In the genomic region with DNA sequence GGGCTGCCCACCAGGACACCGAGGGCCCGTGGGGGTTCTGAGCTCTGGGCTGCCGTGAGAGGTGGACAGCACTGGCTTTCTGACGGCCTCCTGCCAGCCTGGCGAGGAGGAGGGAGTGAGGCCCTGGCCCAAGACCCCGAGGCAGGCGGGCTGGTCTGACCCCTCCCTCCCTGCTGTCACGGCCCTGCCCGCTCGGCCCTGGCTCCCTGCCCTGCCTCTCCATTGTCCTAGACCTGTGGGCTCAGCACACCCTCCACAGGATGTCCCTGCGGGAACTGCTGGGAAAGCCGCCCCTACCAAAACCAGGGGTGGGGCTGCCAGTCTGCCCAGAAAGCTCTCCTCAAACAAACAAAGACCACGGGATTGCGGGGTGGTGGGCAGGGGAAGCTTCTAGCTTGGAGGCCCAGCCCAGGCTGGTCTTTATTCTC, we compare ENCODE assay signal across 14 cellular contexts. TPM values are rescaled to one million over a fixed set of nuclear protein-coding genes. Genes with fewer than 3 reads are reported as not detected.
DNase-seq lines count a peak whose midpoint lies in the region; ATAC-seq and TF ChIP-seq lines count a peak whose summit lies in the region.
"Had no signal": no experiment of that assay in that cellular context is flagged by ENCODE, and none has a peak within 500 bp of the region (broad histone marks: within the 10 kb centered on the region; RNA-seq: fewer than 3 reads in every experiment).

No MANE protein-coding gene starts in this region.

- DNase-seq in right lobe of liver (peak in 1 of 3 donors; percentile 75), PC-3 (no peak), EL (no peak), NCI-H2029 (lab: John Stamatoyannopoulos, UW) (no peak)
- no peak for DNase-seq in activated CD4-positive, alpha-beta memory T cell treated with anti-CD3 and anti-CD28 coated beads for 36 hours
- DNase-seq: activated T-cell treated with anti-CD3 and anti-CD28 coated beads, Interleukin-2, amount 50 U/mL, for 24 hours; DND-41; HCEC 1CT; NCI-H1417 had no signal

- no peak for TF ChIP-seq EP300 in Ishikawa (IDR thresholded peaks at IDR 0.05; ENCODE audit: borderline replicate concordance)

- H3K4me3 ChIP-seq in duodenal mucosa (ENCODE audit: low read depth in 1 of 2, low read length in 2 of 2) (no peak overlapping the region), right lobe of liver (no peak overlapping the region), skin epidermis (no peak overlapping the region), PC-3 (ENCODE audit: low read length) (no peak overlapping the region)

- no peaks in the 10 kb centered on the region for H3K9me3 Mint-ChIP-seq in activated CD4-positive, alpha-beta memory T cell treated with anti-CD3 and anti-CD28 coated beads for 36 hours
- H3K9me3 Mint-ChIP-seq: activated T-cell treated with anti-CD3 and anti-CD28 coated beads, Interleukin-2, amount 50 U/mL, for 24 hours; nephron; WTC11 had no signal

- H3K27ac Mint-ChIP-seq in activated CD4-positive, alpha-beta memory T cell treated with anti-CD3 and anti-CD28 coated beads for 36 hours: no peak overlapping the region
- H3K27ac Mint-ChIP-seq: activated T-cell treated with anti-CD3 and anti-CD28 coated beads, Interleukin-2, amount 50 U/mL, for 24 hours; WTC11 had no signal

- 68% methylated on average over 4 of the region's 14 CpGs for WGBS in right lobe of liver (ENCODE audit: insufficient coverage, low coverage, low lambda C conversion rate, missing lambda C conversion rate)

- H3K27ac ChIP-seq in duodenal mucosa (ENCODE audit: low read depth, low read length) (peak overlapping the region; percentile 41), right lobe of liver (peak overlapping the region; percentile 15 to 75 (median 40)), skin epidermis (peak overlapping the region in 16 of 21 experiments; percentile 13 to 83 (median 66)), PC-3 (ENCODE audit: low read length) (no peak overlapping the region)

- H3K9me3 ChIP-seq in duodenal mucosa (ENCODE audit: control insufficient read depth in 1 of 2, low read length in 2 of 2) (no peaks in the 10 kb centered on the region), right lobe of liver (no peaks in the 10 kb centered on the region), PC-3 (ENCODE audit: low read length) (no peaks in the 10 kb centered on the region)

- POLR2A ChIA-PET in PC-3 (lab: Charles Lee; ENCODE audit: unreplicated experiment): no interaction called here
- POLR2A ChIA-PET in activated CD4-positive, alpha-beta memory T cell treated with anti-CD3 and anti-CD28 coated beads for 36 hours (lab: Charles Lee): no interaction called here

- intact Hi-C loops in right lobe of liver (cut with DNase I): no loop called here
- intact Hi-C loops in PC-3 (cut with micrococcal nuclease): no loop called here
- intact Hi-C loops in activated CD4-positive, alpha-beta memory T cell treated with anti-CD3 and anti-CD28 coated beads for 36 hours (cut with micrococcal nuclease): no loop called here

- no peaks in the 10 kb centered on the region for H3K79me2 ChIP-seq in PC-3 (ENCODE audit: low read length)

- no peaks in the 10 kb centered on the region for H3K36me3 Mint-ChIP-seq in activated CD4-positive, alpha-beta memory T cell treated with anti-CD3 and anti-CD28 coated beads for 36 hours
- H3K36me3 Mint-ChIP-seq: WTC11 had no signal

- no peak for TF ChIP-seq CTCF in right lobe of liver (IDR thresholded peaks at IDR 0.05)
- TF ChIP-seq CTCF in PC-3 (conservative IDR thresholded peaks at IDR 0.05; ENCODE audit: low read depth, low read length): no peak

- no peak overlapping the region for H3K4me3 Mint-ChIP-seq in activated CD4-positive, alpha-beta memory T cell treated with anti-CD3 and anti-CD28 coated beads for 36 hours
- H3K4me3 Mint-ChIP-seq: activated T-cell treated with anti-CD3 and anti-CD28 coated beads, Interleukin-2, amount 50 U/mL, for 24 hours; nephron; WTC11 had no signal

- no peaks in the 10 kb centered on the region for H3K4me1 Mint-ChIP-seq in activated CD4-positive, alpha-beta memory T cell treated with anti-CD3 and anti-CD28 coated beads for 36 hours (ENCODE audit: low read depth)

- CTCF ChIA-PET in PC-3 (lab: Charles Lee): no interaction called here
- CTCF ChIA-PET in activated CD4-positive, alpha-beta memory T cell treated with anti-CD3 and anti-CD28 coated beads for 36 hours (lab: Charles Lee): interaction anchor here (0.6 kb wide), 1 partner anchor 33 kb away, joined by 3 read pairs; no protein-coding TSS in a partner anchor

- BruUV-seq in PC-3 (replicated peaks; lab: Mats Ljungman, UMichigan): no TSS peak

- H3K36me3 ChIP-seq in duodenal mucosa (ENCODE audit: control insufficient read depth in 1 of 2, insufficient read depth in 2 of 2, low read length in 2 of 2) (peaks cover 0 to 4% of the 10 kb centered on the region in 2 donors), right lobe of liver (no peaks in the 10 kb centered on the region), PC-3 (ENCODE audit: low read depth, low read length) (no peaks in the 10 kb centered on the region)

- no peaks in the 10 kb centered on the region for H4K20me1 ChIP-seq in PC-3 (ENCODE audit: low read length)

- TF ChIP-seq RAD21 in Ishikawa (IDR thresholded peaks at IDR 0.05; ENCODE audit: low read depth): no peak

- no peak overlapping the region for H3K4me2 ChIP-seq in PC-3 (ENCODE audit: low read length)

- H3K9me2 ChIP-seq in PC-3 (replicated peaks; ENCODE audit: low read length): no peaks in the 10 kb centered on the region

- H2AFZ ChIP-seq in PC-3 (ENCODE audit: low read length): no peak overlapping the region

- H3K27me3 ChIP-seq in duodenal mucosa (ENCODE audit: control insufficient read depth in 1 of 2, insufficient read depth in 2 of 2, low read length in 2 of 2) (no peaks in the 10 kb centered on the region), right lobe of liver (no peaks in the 10 kb centered on the region), PC-3 (ENCODE audit: low read length) (no peaks in the 10 kb centered on the region)

- TF ChIP-seq POLR2A in right lobe of liver (IDR thresholded peaks at IDR 0.05): no peak

- H3K4me1 ChIP-seq in duodenal mucosa (ENCODE audit: control insufficient read depth in 1 of 2, insufficient read depth in 2 of 2, low read length in 2 of 2): peaks cover 13 to 31% of the 10 kb centered on the region in 2 donors
- no peaks in the 10 kb centered on the region for H3K4me1 ChIP-seq in right lobe of liver
- H3K4me1 ChIP-seq in PC-3 (ENCODE audit: insufficient read depth, low read length): peaks cover 9% of the 10 kb centered on the region

- H3K27me3 Mint-ChIP-seq in activated CD4-positive, alpha-beta memory T cell treated with anti-CD3 and anti-CD28 coated beads for 36 hours: no peaks in the 10 kb centered on the region
- H3K27me3 Mint-ChIP-seq: activated T-cell treated with anti-CD3 and anti-CD28 coated beads, Interleukin-2, amount 50 U/mL, for 24 hours had no signal

- peak; percentile 55 to 70 (median 58) for ATAC-seq in right lobe of liver
- no peak for ATAC-seq in PC-3
- ATAC-seq: WTC11 had no signal

- H3F3A ChIP-seq in PC-3 (ENCODE audit: low read length, unreplicated experiment): no peaks in the 10 kb centered on the region

- no peak overlapping the region for H3K9ac ChIP-seq in duodenal mucosa (ENCODE audit: low read depth in 1 of 2, low read length in 2 of 2)
- no peak overlapping the region for H3K9ac ChIP-seq in PC-3 (ENCODE audit: low read length)

TF ChIP-seq in Ishikawa, 13 proteins besides CTCF, POLR2A, EP300 and RAD21:
- TF ChIP-seq ZBTB7A (IDR thresholded peaks at IDR 0.05; ENCODE audit: low read depth): peak; percentile 58; the same call in 1 of the 2 replicates
- no peak for TF ChIP-seq TEAD4 (IDR thresholded peaks at IDR 0.05)
- TF ChIP-seq, protein P1, sequence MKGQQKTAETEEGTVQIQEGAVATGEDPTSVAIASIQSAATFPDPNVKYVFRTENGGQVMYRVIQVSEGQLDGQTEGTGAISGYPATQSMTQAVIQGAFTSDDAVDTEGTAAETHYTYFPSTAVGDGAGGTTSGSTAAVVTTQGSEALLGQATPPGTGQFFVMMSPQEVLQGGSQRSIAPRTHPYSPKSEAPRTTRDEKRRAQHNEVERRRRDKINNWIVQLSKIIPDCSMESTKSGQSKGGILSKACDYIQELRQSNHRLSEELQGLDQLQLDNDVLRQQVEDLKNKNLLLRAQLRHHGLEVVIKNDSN (IDR thresholded peaks at IDR 0.05): peak; percentile 31; the same call in 1 of the 2 replicates

RNA-seq across cellular contexts. Expression of a gene that starts 20.7 kb away (rescaled TPM):
- 10 to 100 TPM in 1 of 6 experiments, 1 to 10 TPM in 5; 3.0 to 12.4 (median 7.3) TPM for total RNA-seq in right lobe of liver
- total RNA-seq in PC-3 (2014; rRNA removed): 2.6 and 7.9 TPM in 2 replicates
- total RNA-seq in activated CD4-positive, alpha-beta memory T cell treated with anti-CD3 and anti-CD28 coated beads for 36 hours: under 1 TPM; 0.15 to 0.24 TPM

RNA-seq across cellular contexts. Expression of a gene that starts 35.8 kb away (rescaled TPM):
- total RNA-seq in right lobe of liver (10 to 100 TPM; 16.3 to 32.0 (median 23.7) TPM), PC-3 (2014; rRNA removed) (155 and 171 TPM in 2 replicates)
- total RNA-seq in activated CD4-positive, alpha-beta memory T cell treated with anti-CD3 and anti-CD28 coated beads for 36 hours: 10 to 100 TPM; 66.6 to 70.8 TPM

RNA-seq across cellular contexts. Expression of a gene that starts 41.0 kb away (rescaled TPM):
- total RNA-seq in right lobe of liver (under 1 TPM; 0.09 to 0.92 (median 0.27) TPM), PC-3 (2014; rRNA removed) (not detected in 2 replicates)
- not detected for total RNA-seq in activated CD4-positive, alpha-beta memory T cell treated with anti-CD3 and anti-CD28 coated beads for 36 hours
